Comparison of ENCODE assay signal across 1 cellular context in genomic region chr11:75767793-75768111, GRCh38.
TF ChIP-seq lines count a peak whose summit lies in the region.

No MANE protein-coding gene starts in this region.

TF ChIP-seq in GM23338, 12 proteins besides CTCF, POLR2A, EP300 and RAD21 (continued from another document):
- TF ChIP-seq ETS1 (IDR thresholded peaks at IDR 0.05) (no peak), EZH2 (IDR thresholded peaks at IDR 0.05; ENCODE audit: low read depth, unreplicated experiment) (no peak), STAT1 (IDR thresholded peaks at IDR 0.05; ENCODE audit: unreplicated experiment) (no peak), POLR2AphosphoS5 (IDR thresholded peaks at IDR 0.05; ENCODE audit: low read depth) (no peak), ZNF114 (CRISPR knock-in tag; IDR thresholded peaks at IDR 0.05) (no peak), EZH2phosphoT487 (IDR thresholded peaks at IDR 0.05; ENCODE audit: unreplicated experiment) (no peak), NANOG (IDR thresholded peaks at IDR 0.05; ENCODE audit: borderline replicate concordance) (no peak), ZNF462 (CRISPR knock-in tag; IDR thresholded peaks at IDR 0.05) (no peak), JUNB (IDR thresholded peaks at IDR 0.05; ENCODE audit: unreplicated experiment) (no peak)
